20 cellular contexts compared by ENCODE assay signal in genomic region chrX:49892552-49892951, GRCh38.
"Had no signal": no experiment of that assay in that cellular context is flagged by ENCODE, and none has a peak within 500 bp of the region (broad histone marks: within the 10 kb centered on the region; RNA-seq: fewer than 3 reads in every experiment).

No MANE protein-coding gene starts in this region.

- H3K4me3 Mint-ChIP-seq: activated CD4-positive, alpha-beta T cell treated with anti-CD3 and anti-CD28 coated beads, Interleukin-2, amount 10 ng/mL, durations not matched to agents 7 days and 5 days; activated naive CD8-positive, alpha-beta T cell; naive thymus-derived CD4-positive, alpha-beta T cell had no signal

- FAIRE-seq: colon, endometrium had no signal

- H3K4me1 Mint-ChIP-seq: activated CD4-positive, alpha-beta T cell treated with anti-CD3 and anti-CD28 coated beads, Interleukin-2, amount 10 ng/mL, durations not matched to agents 7 days and 5 days; naive thymus-derived CD4-positive, alpha-beta T cell had no signal

- H3K9me3 ChIP-seq: body of pancreas, gastroesophageal sphincter, testis, upper lobe of right lung had no signal

- H3K27ac ChIP-seq: body of pancreas, gastroesophageal sphincter, heart right ventricle, parathyroid adenoma, stomach, testis, upper lobe of right lung had no signal

- H3K4me1 ChIP-seq: body of pancreas, gastroesophageal sphincter, heart right ventricle, parathyroid adenoma, stomach, testis, upper lobe of right lung had no signal

- DNase-seq: activated CD4-positive, alpha-beta T cell treated with anti-CD3 and anti-CD28 coated beads, Interleukin-2, amount 10 ng/mL, durations not matched to agents 7 days and 5 days; activated CD4-positive, CD25-positive, alpha-beta regulatory T cell; activated CD8-positive, alpha-beta memory T cell treated with anti-CD3 and anti-CD28 coated beads for 24 hours; activated gamma-delta T cell treated with Interleukin-2 at 50 U/mL for 16 hours; amygdala; body of pancreas; caudate nucleus; heart right ventricle; left colon; naive thymus-derived CD4-positive, alpha-beta T cell; stimulated activated CD4-positive, alpha-beta T cell treated with anti-CD3 and anti-CD28 coated beads, Interleukin-1b, Interleukin-23, amount 100 ng/mL, for 48 hours; stomach; testis; upper lobe of right lung had no signal

- ATAC-seq: body of pancreas; gastroesophageal sphincter; heart right ventricle; left colon; naive thymus-derived CD4-positive, alpha-beta T cell; upper lobe of right lung had no signal

- H3K27ac Mint-ChIP-seq: activated CD4-positive, alpha-beta T cell treated with anti-CD3 and anti-CD28 coated beads, Interleukin-2, amount 10 ng/mL, durations not matched to agents 7 days and 5 days; activated naive CD8-positive, alpha-beta T cell; naive thymus-derived CD4-positive, alpha-beta T cell had no signal

- H3K4me3 ChIP-seq: body of pancreas, gastroesophageal sphincter, heart right ventricle, lung, stomach, testis, upper lobe of right lung had no signal
